In the genomic region with DNA sequence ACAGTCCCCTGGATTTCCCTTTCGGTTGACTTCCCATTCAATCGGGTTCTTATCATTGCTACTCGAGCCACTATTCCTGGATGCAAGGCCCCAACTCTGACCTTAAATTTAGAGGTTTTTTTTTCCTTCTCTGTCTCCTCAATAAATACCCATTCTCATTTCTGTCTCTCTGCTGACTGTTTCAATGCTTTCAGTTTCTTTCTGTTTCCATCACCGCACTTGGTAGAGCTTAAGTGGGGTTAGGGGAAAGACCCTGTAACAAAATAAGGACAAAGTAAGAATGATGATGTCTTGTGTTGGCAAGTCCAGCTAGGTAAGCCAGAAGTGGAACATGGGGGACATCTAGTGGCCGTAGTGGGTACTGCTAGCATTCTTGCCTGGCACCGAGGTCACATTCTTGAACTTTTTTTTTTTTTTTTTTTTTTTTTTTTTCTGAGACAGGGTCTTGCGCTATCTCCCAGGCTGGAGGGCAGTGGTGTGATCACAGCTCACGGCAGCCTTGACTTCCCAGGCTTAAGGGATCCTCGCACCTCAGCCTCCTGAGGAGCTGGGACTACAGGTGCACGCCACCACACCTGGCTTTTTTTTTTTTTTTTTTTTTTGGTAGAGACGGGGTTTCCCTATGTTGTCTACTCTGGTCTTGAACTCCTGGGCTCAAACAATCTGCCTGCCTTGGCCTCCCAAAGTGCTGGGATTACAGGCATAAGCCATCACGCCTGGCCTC, we compare ENCODE assay signal across 1 cellular context.
A peak's percentile ranks its signal among the peaks of the same experiment; 100 is the strongest.
TF ChIP-seq lines count a peak whose summit lies in the region.

No MANE protein-coding gene starts in this region.

TF ChIP-seq in SK-N-SH, 30 proteins besides CTCF, POLR2A, EP300 and RAD21:
- TF ChIP-seq NFIC (IDR thresholded peaks at IDR 0.05; ENCODE audit: borderline replicate concordance) (peak; percentile 43; the same call in 1 of the 2 replicates), JUND (IDR thresholded peaks at IDR 0.05) (no peak), CHD2 (IDR thresholded peaks at IDR 0.05; ENCODE audit: low read length, partially characterized antibody) (no peak), FOSL2 (IDR thresholded peaks at IDR 0.05; ENCODE audit: borderline replicate concordance, low read depth) (no peak), FOXM1 (IDR thresholded peaks at IDR 0.05; ENCODE audit: low read depth) (no peak), TAF1 (IDR thresholded peaks at IDR 0.05; ENCODE audit: borderline replicate concordance, low read depth, low read length) (no peak), YY1 (IDR thresholded peaks at IDR 0.05; ENCODE audit: low read depth) (no peak), SIN3A (IDR thresholded peaks at IDR 0.05; ENCODE audit: borderline replicate concordance, low read depth, low read length) (peak; percentile 46; the same call in 1 of the 2 replicates), MXI1 (IDR thresholded peaks at IDR 0.05; ENCODE audit: low read depth, low read length) (peak; percentile 19; the same call in 1 of the 2 replicates), ZBTB33 (IDR thresholded peaks at IDR 0.05; ENCODE audit: borderline replicate concordance, low read depth) (no peak), RXRA (IDR thresholded peaks at IDR 0.05; ENCODE audit: borderline replicate concordance, low read depth) (no peak), SMC3 (IDR thresholded peaks at IDR 0.05; ENCODE audit: low read depth, low read length) (peak; percentile 95), REST (IDR thresholded peaks at IDR 0.05; ENCODE audit: low read depth, low read length) (peak; percentile 40)
- TF ChIP-seq, protein P1, sequence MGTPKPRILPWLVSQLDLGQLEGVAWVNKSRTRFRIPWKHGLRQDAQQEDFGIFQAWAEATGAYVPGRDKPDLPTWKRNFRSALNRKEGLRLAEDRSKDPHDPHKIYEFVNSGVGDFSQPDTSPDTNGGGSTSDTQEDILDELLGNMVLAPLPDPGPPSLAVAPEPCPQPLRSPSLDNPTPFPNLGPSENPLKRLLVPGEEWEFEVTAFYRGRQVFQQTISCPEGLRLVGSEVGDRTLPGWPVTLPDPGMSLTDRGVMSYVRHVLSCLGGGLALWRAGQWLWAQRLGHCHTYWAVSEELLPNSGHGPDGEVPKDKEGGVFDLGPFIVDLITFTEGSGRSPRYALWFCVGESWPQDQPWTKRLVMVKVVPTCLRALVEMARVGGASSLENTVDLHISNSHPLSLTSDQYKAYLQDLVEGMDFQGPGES (IDR thresholded peaks at IDR 0.05; ENCODE audit: low read depth, low read length), result no peak
- TF ChIP-seq, protein P2, sequence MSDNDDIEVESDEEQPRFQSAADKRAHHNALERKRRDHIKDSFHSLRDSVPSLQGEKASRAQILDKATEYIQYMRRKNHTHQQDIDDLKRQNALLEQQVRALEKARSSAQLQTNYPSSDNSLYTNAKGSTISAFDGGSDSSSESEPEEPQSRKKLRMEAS (IDR thresholded peaks at IDR 0.05; ENCODE audit: low read depth), result peak; percentile 40; the same call in 1 of the 2 replicates
